Comparison of ENCODE assay signal across 10 cellular contexts in the genomic region with DNA sequence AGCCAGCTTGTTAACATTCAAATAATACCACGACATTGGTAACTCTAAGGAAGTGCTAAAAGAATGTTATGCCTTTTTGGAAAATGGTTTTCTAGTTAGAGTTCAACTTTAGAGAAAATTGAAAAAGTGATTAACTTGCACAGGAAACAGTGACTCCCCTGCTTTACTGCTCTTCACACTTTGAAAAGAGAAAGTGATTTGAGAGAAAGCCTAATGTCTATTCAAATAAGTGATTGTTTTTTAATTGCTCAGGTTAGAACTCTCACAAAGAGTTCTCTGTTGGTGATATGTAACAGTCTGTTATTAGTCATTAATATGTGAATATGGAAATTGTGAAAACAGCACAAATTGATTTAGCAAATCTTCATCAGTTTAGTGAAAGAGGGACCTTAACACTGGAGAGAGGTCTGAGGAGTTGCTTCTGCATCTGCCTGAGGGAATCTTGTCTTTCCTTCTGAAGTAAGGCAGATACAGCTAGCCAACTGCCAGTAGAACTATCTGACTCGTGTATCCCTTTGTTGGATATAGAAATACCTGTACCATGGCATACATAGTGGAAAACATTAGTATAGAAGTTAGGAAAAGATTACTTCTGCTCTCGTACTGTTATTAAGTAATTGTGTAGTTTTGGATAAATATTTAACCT. TPM values are rescaled to one million over a fixed set of nuclear protein-coding genes. Genes with fewer than 3 reads are reported as not detected.
DNase-seq lines count a peak whose midpoint lies in the region; ATAC-seq, FAIRE-seq and TF ChIP-seq lines count a peak whose summit lies in the region.
"Had no signal": no experiment of that assay in that cellular context is flagged by ENCODE, and none has a peak within 500 bp of the region (broad histone marks: within the 10 kb centered on the region; RNA-seq: fewer than 3 reads in every experiment).

No MANE protein-coding gene starts in this region.

- no peaks in the 10 kb centered on the region for H3K27me3 Mint-ChIP-seq in natural killer cell treated with Interleukin-12 subunit alpha and Interleukin-12 subunit beta and Interleukin-15 and Interleukin-18, amount 100 ng/mL, for 72 hours

- in situ Hi-C loops in K562 (cut with MboI) (no loop called here), HAP-1 (cut with MboI; ENCODE audit: low sequenced_read_pairs) (loop anchor here (10.0 kb wide), 1 partner anchor 136 kb away; no protein-coding TSS in a partner anchor)

- H3K9me3 ChIP-seq in A673 (ENCODE audit: low read depth, low read length, poor library complexity, severe bottlenecking) (peaks cover 16% of the 10 kb centered on the region), K562 (replicated peaks; ENCODE audit: control insufficient read depth, insufficient read depth, low read depth, low read length) (no peaks in the 10 kb centered on the region), HAP-1 (no peaks in the 10 kb centered on the region; the same call in 1 of the 2 replicates), small intestine (ENCODE audit: control insufficient read depth, low read depth) (no peaks in the 10 kb centered on the region)

- H3K9ac ChIP-seq in K562 (ENCODE audit: insufficient read depth in 1 of 2, low read depth in 2 of 2, low read length in 2 of 2) = no peak overlapping the region

- peak overlapping the region; percentile 84 to 93 for H3K27ac Mint-ChIP-seq in natural killer cell treated with Interleukin-12 subunit alpha and Interleukin-12 subunit beta and Interleukin-15 and Interleukin-18, amount 100 ng/mL, for 72 hours

- no peak overlapping the region for H2AFZ ChIP-seq in K562 (ENCODE audit: low read depth, low read length)

- H3K36me3 ChIP-seq in A673 (ENCODE audit: insufficient read depth, low read length, poor library complexity, severe bottlenecking) (peaks cover 6% of the 10 kb centered on the region), K562 (ENCODE audit: control insufficient read depth, insufficient read depth, low read length) (peaks cover 8% of the 10 kb centered on the region; the same call in 1 of the 3 replicates), HAP-1 (replicated peaks) (no peaks in the 10 kb centered on the region; the same call in 1 of the 2 replicates), small intestine (ENCODE audit: control insufficient read depth in 2 of 2, insufficient read depth in 2 of 2, low read length in 2 of 2) (no peaks in the 10 kb centered on the region)

- H3K27me3 ChIP-seq in A673 (replicated peaks; ENCODE audit: insufficient read depth, low read depth, low read length, poor library complexity) (no peaks in the 10 kb centered on the region), K562 (ENCODE audit: control insufficient read depth in 2 of 2, insufficient read depth in 2 of 2, low read length in 2 of 2) (no peaks in the 10 kb centered on the region), HAP-1 (ENCODE audit: low read depth) (no peaks in the 10 kb centered on the region), small intestine (ENCODE audit: control insufficient read depth in 2 of 2, insufficient read depth in 2 of 2, low read length in 2 of 2) (no peaks in the 10 kb centered on the region)

- H3K4me1 Mint-ChIP-seq in natural killer cell treated with Interleukin-12 subunit alpha and Interleukin-12 subunit beta and Interleukin-15 and Interleukin-18, amount 100 ng/mL, for 72 hours (ENCODE audit: low read depth in 2 of 2) = peaks cover 42 to 71% of the 10 kb centered on the region in 2 donors

- H3K27ac ChIP-seq in A673 (ENCODE audit: low read depth, low read length, poor library complexity, severe bottlenecking) (peak overlapping the region; percentile 75), K562 (ENCODE audit: extremely low read depth, low read depth, low read length) (peak overlapping the region; percentile 34; the same call in 1 of the 3 replicates), small intestine (ENCODE audit: low read depth in 1 of 2, low read length in 1 of 2) (peak overlapping the region in 1 of 2 donors; percentile 74)

- TF ChIP-seq RAD21 in K562 (CRISPR knock-in tag; conservative IDR thresholded peaks at IDR 0.05 in 1 of 2, IDR thresholded peaks at IDR 0.05 in 1 of 2) = no peak

- no peak overlapping the region for H3K4me2 ChIP-seq in K562 (ENCODE audit: insufficient read depth, low read length)

- TF ChIP-seq POLR2A in H54 (IDR thresholded peaks at IDR 0.05; ENCODE audit: low read depth, low read length) (no peak), K562 (conservative IDR thresholded peaks at IDR 0.05) (no peak)

- no peaks in the 10 kb centered on the region for H4K20me1 ChIP-seq in K562 (replicated peaks; ENCODE audit: control insufficient read depth, insufficient read depth, low read length)

- POLR2A ChIA-PET in A673 (lab: Charles Lee; ENCODE audit: low non-redundant PET) (no interaction called here), K562 (lab: Yijun Ruan, JAX) (no interaction called here)

- no peak for TF ChIP-seq EP300 in K562 (IDR thresholded peaks at IDR 0.05; ENCODE audit: low read length)

- no peak for ATAC-seq in K562
- no peak for ATAC-seq in natural killer cell treated with Interleukin-12 subunit alpha and Interleukin-12 subunit beta and Interleukin-15 and Interleukin-18, amount 100 ng/mL, for 72 hours
- ATAC-seq in HG03108 (IDR thresholded peaks at IDR 0.05; ENCODE audit: unreplicated experiment) = no peak

- H3K36me3 Mint-ChIP-seq in natural killer cell treated with Interleukin-12 subunit alpha and Interleukin-12 subunit beta and Interleukin-15 and Interleukin-18, amount 100 ng/mL, for 72 hours = peaks cover 19% of the 10 kb centered on the region

- CTCF ChIA-PET in A673 (lab: Charles Lee) = no interaction called here
- CTCF ChIA-PET in K562 (lab: Yijun Ruan, JAX; ENCODE audit: low intra/inter-chr PET ratio) = no interaction called here

- H3K79me2 ChIP-seq in K562 (ENCODE audit: control insufficient read depth, insufficient read depth, low read length) = peaks cover 96% of the 10 kb centered on the region

- no peaks in the 10 kb centered on the region for H3K9me3 Mint-ChIP-seq in natural killer cell treated with Interleukin-12 subunit alpha and Interleukin-12 subunit beta and Interleukin-15 and Interleukin-18, amount 100 ng/mL, for 72 hours

- peak overlapping the region; percentile 7 for H3K4me3 ChIP-seq in A673 (ENCODE audit: low read depth, low read length, poor library complexity, severe bottlenecking)
- H3K4me3 ChIP-seq in K562 = no peak overlapping the region
- H3K4me3 ChIP-seq in HAP-1 = no peak overlapping the region
- H3K4me3 ChIP-seq in small intestine (ENCODE audit: low read depth in 1 of 2, low read length in 2 of 2) = no peak overlapping the region

- TF ChIP-seq CTCF in A673 (conservative IDR thresholded peaks at IDR 0.05; ENCODE audit: low read depth, low read length) (no peak), K562 (IDR thresholded peaks at IDR 0.05 in 2 of 3, conservative IDR thresholded peaks at IDR 0.05 in 1 of 3; ENCODE audit: insufficient read depth in 2 of 3, low read depth in 1 of 3, low read length in 3 of 3) (no peak)

- H3K4me3 Mint-ChIP-seq in natural killer cell treated with Interleukin-12 subunit alpha and Interleukin-12 subunit beta and Interleukin-15 and Interleukin-18, amount 100 ng/mL, for 72 hours = peak overlapping the region; percentile 82

- intact Hi-C loops in A673 (cut with micrococcal nuclease; ENCODE audit: unreplicated experiment) = no loop called here
- intact Hi-C loops in K562 (cut with micrococcal nuclease) = no loop called here

- FAIRE-seq in H54 (lab: Jason Lieb, UNC) = peak; percentile 60
- FAIRE-seq in K562 (lab: Jason Lieb, UNC) = no peak
- no peak for FAIRE-seq in small intestine (lab: Jason Lieb, UNC)

- no peak for DNase-seq in A673 (ENCODE audit: low spot score)
- no peak for DNase-seq in H54 (ENCODE audit: insufficient read length, low spot score)
- no peak for DNase-seq in K562 (ENCODE audit: extremely low read depth in 1 of 4, low spot score in 3 of 4)
- DNase-seq in natural killer cell treated with Interleukin-12 subunit alpha and Interleukin-12 subunit beta and Interleukin-15 and Interleukin-18, amount 100 ng/mL, for 72 hours (ENCODE audit: low spot score) = no peak
- DNase-seq in HAP-1 (ENCODE audit: low spot score in 2 of 2) = no peak
- DNase-seq in AG08395 (ENCODE audit: low spot score) = no peak
- DNase-seq in small intestine = no peak
- DNase-seq: GOT3, NCI-H2081 had no signal

- BruUV-seq in A673 (replicated peaks; lab: Mats Ljungman, UMichigan) (no TSS peak), K562 (replicated peaks; lab: Mats Ljungman, UMichigan) (no TSS peak)

- H3K9me1 ChIP-seq in K562 (ENCODE audit: control insufficient read depth, insufficient read depth, low read length) = no peaks in the 10 kb centered on the region

- H3K4me1 ChIP-seq in A673 (ENCODE audit: insufficient read depth, low read length, poor library complexity, severe bottlenecking) (peaks cover 56% of the 10 kb centered on the region), K562 (replicated peaks in 1 of 2; ENCODE audit: control insufficient read depth in 2 of 2, insufficient read depth in 2 of 2, low read length in 2 of 2) (peaks cover 0 to 5% of the 10 kb centered on the region in 2 experiments; a peak in 2 of 5 replicates), HAP-1 (peaks cover 28% of the 10 kb centered on the region), small intestine (ENCODE audit: control insufficient read depth in 2 of 2, insufficient read depth in 1 of 2, low read depth in 1 of 2, low read length in 1 of 2) (peaks cover 0 to 1% of the 10 kb centered on the region in 2 donors)

- 47% methylated on average over 3 of the region's 3 CpGs for WGBS in K562 (ENCODE audit: insufficient coverage, low coverage, missing lambda C conversion rate)
- WGBS in small intestine, 3 donors = 27 to 36% (median 32%) methylated on average over 3 of the region's 3 CpGs

RNA-seq across cellular contexts. Expression of a gene that starts 25.5 kb away (rescaled TPM):
- 98.3 and 100 TPM in 2 replicates for total RNA-seq in A673 (2021)
- 14.3 and 114 TPM in 2 replicates for total RNA-seq in K562 (2011; cell fraction: chromatin; rRNA removed; ENCODE audit: low replicate concordance)
- 6.0 and 11.7 TPM in 2 replicates for total RNA-seq in K562 (2011; cell fraction: nucleolus; rRNA removed)
- 26.8 and 42.1 TPM in 2 replicates for total RNA-seq in K562 (2011; cell fraction: nucleoplasm; rRNA removed)
- 9.7 and 11.0 TPM in 2 replicates for total RNA-seq in K562 (2014; rRNA removed)
- total RNA-seq in K562 (2014; rRNA removed; fragmentation: Illumina TruSeq; extraction: Trizol) = 21.1 and 22.2 TPM in 2 replicates
- total RNA-seq in K562 (2015; rRNA removed; fragmentation: Illumina TruSeq; extraction: Trizol) = 19.6 and 19.9 TPM in 2 replicates
- total RNA-seq in K562 (2021) = 27.1 and 28.0 TPM in 2 replicates
- 4.2 and 8.4 TPM in 2 replicates for polyA plus RNA-seq in K562 (2011; rRNA removed)
- polyA plus RNA-seq in K562 (2011; cell fraction: cytosol; rRNA removed) = 4.6 and 6.6 TPM in 2 replicates
- 11.4 and 12.4 TPM in 2 replicates for polyA plus RNA-seq in K562 (2011; cell fraction: nucleus; rRNA removed)
- polyA plus RNA-seq in K562 (2012) = 7.3 and 12.0 TPM in 2 replicates
- 11.7 and 13.7 TPM in 2 replicates for polyA plus RNA-seq in K562 (2014; fragmentation: Illumina TruSeq; extraction: Trizol)
- polyA plus RNA-seq in K562 (2014; fragmentation: Nextera tagmentation; extraction: Ambion mirVana) = 1 to 10 TPM; 2.8 to 3.5 TPM
- polyA plus RNA-seq in K562 (2014; rRNA removed) = 6.0 and 7.0 TPM in 2 replicates
- polyA minus RNA-seq in K562 (2011; rRNA and poly(A)+ RNA removed) = 22.9 and 34.8 TPM in 2 replicates
- polyA minus RNA-seq in K562 (2011; cell fraction: cytosol; rRNA and poly(A)+ RNA removed) = 14.7 and 15.1 TPM in 2 replicates
- 13.7 and 25.0 TPM in 2 replicates for polyA minus RNA-seq in K562 (2011; cell fraction: nucleus; rRNA and poly(A)+ RNA removed)
- total RNA-seq in natural killer cell treated with Interleukin-12 subunit alpha and Interleukin-12 subunit beta and Interleukin-15 and Interleukin-18, amount 100 ng/mL, for 72 hours = 100 to 1,000 TPM in 1 of 2 donors, 10 to 100 TPM in 1; 85.3 to 107 TPM
- polyA plus RNA-seq in small intestine = 1 to 10 TPM; 3.5 to 7.8 (median 3.6) TPM
